24 cellular contexts compared by ENCODE assay signal in the genomic region with DNA sequence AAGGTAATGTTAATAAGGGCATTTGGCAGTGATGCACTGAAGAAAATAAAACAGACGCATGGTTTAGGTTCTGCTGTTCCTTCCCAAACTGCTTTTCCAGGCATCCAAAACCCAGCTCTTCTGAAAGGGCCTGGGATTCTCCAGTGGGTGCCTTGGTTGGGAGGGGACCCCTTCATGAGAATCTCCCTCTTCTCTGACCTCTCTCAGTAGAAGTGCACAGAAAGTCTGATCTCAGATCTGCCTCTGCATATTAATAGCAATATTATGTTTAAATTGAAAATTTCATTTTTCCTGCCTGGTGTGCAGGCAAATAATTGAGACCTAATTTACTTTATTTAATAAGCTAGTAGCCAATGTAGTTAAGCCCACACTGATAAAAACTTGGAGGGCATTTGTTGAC.
"Had no signal": no experiment of that assay in that cellular context is flagged by ENCODE, and none has a peak within 500 bp of the region (broad histone marks: within the 10 kb centered on the region; RNA-seq: fewer than 3 reads in every experiment).

No MANE protein-coding gene starts in this region.

- H3K36me3 ChIP-seq: ascending aorta, breast epithelium, cardiac muscle cell had no signal

- H3K4me1 ChIP-seq: ascending aorta, breast epithelium had no signal

- DNase-seq: activated CD4-positive, alpha-beta memory T cell treated with anti-CD3 and anti-CD28 coated beads, Interleukin-2, amount 10 ng/mL, durations not matched to agents 7 days and 5 days; activated CD4-positive, alpha-beta T cell treated with anti-CD3 and anti-CD28 coated beads for 1 hour; activated CD4-positive, alpha-beta T cell treated with anti-CD3 and anti-CD28 coated beads for 4 hours; activated CD4-positive, alpha-beta T cell treated with anti-CD3 and anti-CD28 coated beads, Interleukin-2, amount 10 ng/mL, durations not matched to agents 7 days and 5 days; activated CD4-positive, alpha-beta T cell treated with anti-CD3 and anti-CD28 coated beads, Interleukin-2, amount 50 U/mL, for 4 hours; activated CD8-positive, alpha-beta memory T cell treated with anti-CD3 and anti-CD28 coated beads, Interleukin-2, amount 50 U/mL, for 48 hours; activated gamma-delta T cell; activated naive CD4-positive, alpha-beta T cell; activated naive CD4-positive, alpha-beta T cell treated with anti-CD3 and anti-CD28 coated beads, Interleukin-2, amount 10 ng/mL, durations not matched to agents 7 days and 5 days; activated naive CD8-positive, alpha-beta T cell treated with anti-CD3 and anti-CD28 coated beads, Interleukin-2, amount 10 ng/mL, durations not matched to agents 7 days and 5 days; activated T-cell treated with anti-CD3 and anti-CD28 coated beads for 4 hours; activated T-cell treated with anti-CD3 and anti-CD28 coated beads, Interleukin-2, amount 50 U/mL, for 24 hours; activated T-cell treated with anti-CD3 and anti-CD28 coated beads, Interleukin-2, amount 50 U/mL, for 72 hours; dorsolateral prefrontal cortex; effector memory CD4-positive, alpha-beta T cell; T-helper 1 cell; T-helper 17 cell; T1000 had no signal

- H3K4me3 ChIP-seq: ascending aorta, breast epithelium, cardiac muscle cell, coronary artery, dorsolateral prefrontal cortex had no signal

- ATAC-seq: activated naive CD4-positive, alpha-beta T cell treated with anti-CD3 and anti-CD28 coated beads, Interleukin-2, amount 50 U/mL, for 72 hours; activated T-cell treated with anti-CD3 and anti-CD28 coated beads, Interleukin-2, amount 50 U/mL, for 72 hours; esophagus mucosa; T-helper 17 cell had no signal

- H3K27ac ChIP-seq: ascending aorta, breast epithelium, cardiac muscle cell, coronary artery, dorsolateral prefrontal cortex had no signal

- H3K9me3 ChIP-seq: ascending aorta, breast epithelium had no signal

- H3K27me3 ChIP-seq: ascending aorta, cardiac muscle cell had no signal
